In genomic region chr15:43748376-43748775, GRCh38 we compare ENCODE assay signal across 11 cellular contexts. TPM values are rescaled to one million over a fixed set of nuclear protein-coding genes. Genes with fewer than 3 reads are reported as not detected.
A peak's percentile ranks its signal among the peaks of the same experiment; 100 is the strongest.
DNase-seq lines count a peak whose midpoint lies in the region; ATAC-seq, FAIRE-seq and TF ChIP-seq lines count a peak whose summit lies in the region.
"Had no signal": no experiment of that assay in that cellular context is flagged by ENCODE, and none has a peak within 500 bp of the region (broad histone marks: within the 10 kb centered on the region; RNA-seq: fewer than 3 reads in every experiment).

No MANE protein-coding gene starts in this region.

- H3K4me3 ChIP-seq in endothelial cell of umbilical vein (replicated peaks in 1 of 3; ENCODE audit: insufficient read depth in 1 of 3, low read depth in 1 of 3, low read length in 3 of 3), result peak overlapping the region in 2 of 3 experiments; percentile 12 to 93
- peak overlapping the region; percentile 93 for H3K4me3 ChIP-seq in skeletal muscle satellite cell (ENCODE audit: low read length)

- DNase-seq in activated CD4-positive, alpha-beta T cell treated with anti-CD3 and anti-CD28 coated beads for 36 hours, result peak; percentile 23
- DNase-seq in activated CD4-positive, alpha-beta T cell treated with anti-CD3 and anti-CD28 coated beads, Interleukin-2, amount 50 U/mL, for 4 hours, result no peak
- DNase-seq in RWPE1 (ENCODE audit: low spot score) (peak; percentile 31), endothelial cell of umbilical vein (ENCODE audit: low read depth, low spot score) (no peak), D341Med (ENCODE audit: low spot score) (no peak), NCI-H446 (lab: John Stamatoyannopoulos, UW) (no peak), UCSD-AML1 (lab: John Stamatoyannopoulos, UW; ENCODE audit: unreplicated experiment) (no peak)
- DNase-seq: adrenal gland, nucleus accumbens had no signal

- H3K9me1 ChIP-seq in endothelial cell of umbilical vein (replicated peaks; ENCODE audit: control insufficient read depth, extremely low read depth, insufficient read depth, low read length), result no peaks in the 10 kb centered on the region

- CTCF ChIA-PET in activated CD4-positive, alpha-beta T cell treated with anti-CD3 and anti-CD28 coated beads for 36 hours (lab: Charles Lee), result no interaction called here
- CTCF ChIA-PET in RWPE1 (lab: Yijun Ruan, JAX) (no interaction called here), endothelial cell of umbilical vein (lab: Charles Lee) (no interaction called here)

- peaks cover 47% of the 10 kb centered on the region for H3K4me1 Mint-ChIP-seq in activated CD4-positive, alpha-beta T cell treated with anti-CD3 and anti-CD28 coated beads for 36 hours

- no peaks in the 10 kb centered on the region for H3K27me3 Mint-ChIP-seq in activated CD4-positive, alpha-beta T cell treated with anti-CD3 and anti-CD28 coated beads for 36 hours

- no peak overlapping the region for H2AFZ ChIP-seq in endothelial cell of umbilical vein (ENCODE audit: low read depth, low read length)

- H3K36me3 ChIP-seq in endothelial cell of umbilical vein (ENCODE audit: control insufficient read depth in 2 of 2, extremely low read depth in 1 of 2, insufficient read depth in 2 of 2, low read length in 2 of 2) (peaks cover 0 to 10% of the 10 kb centered on the region in 2 experiments), skeletal muscle satellite cell (ENCODE audit: insufficient read depth, low read length) (peaks cover 23% of the 10 kb centered on the region)
- H3K36me3 ChIP-seq: adrenal gland had no signal

- H3K36me3 Mint-ChIP-seq in activated CD4-positive, alpha-beta T cell treated with anti-CD3 and anti-CD28 coated beads for 36 hours (ENCODE audit: low read depth), result peaks cover 46% of the 10 kb centered on the region

- H3K4me1 ChIP-seq in endothelial cell of umbilical vein (ENCODE audit: control insufficient read depth, extremely low read depth, insufficient read depth, low read length) (peaks cover 4% of the 10 kb centered on the region), skeletal muscle satellite cell (ENCODE audit: control insufficient read depth, insufficient read depth, low read length) (peaks cover 19% of the 10 kb centered on the region)

- peak overlapping the region; percentile 92 for H3K4me3 Mint-ChIP-seq in activated CD4-positive, alpha-beta T cell treated with anti-CD3 and anti-CD28 coated beads for 36 hours

- no peaks in the 10 kb centered on the region for H3K27me3 ChIP-seq in endothelial cell of umbilical vein (ENCODE audit: control insufficient read depth in 2 of 2, insufficient read depth in 2 of 2, low read length in 2 of 2)
- H3K27me3 ChIP-seq in skeletal muscle satellite cell (ENCODE audit: control insufficient read depth, insufficient read depth, low read length), result no peaks in the 10 kb centered on the region
- H3K27me3 ChIP-seq: adrenal gland had no signal

- FAIRE-seq in endothelial cell of umbilical vein (lab: Jason Lieb, UNC), result peak; percentile 65

- ATAC-seq in activated CD4-positive, alpha-beta T cell treated with anti-CD3 and anti-CD28 coated beads for 36 hours, result peak; percentile 17

- peak overlapping the region; percentile 61; the same call in 1 of the 2 replicates for H3K27ac ChIP-seq in RWPE1
- H3K27ac ChIP-seq in endothelial cell of umbilical vein (ENCODE audit: insufficient read depth, low read depth, low read length), result no peak overlapping the region

- intact Hi-C loops in activated CD4-positive, alpha-beta T cell treated with anti-CD3 and anti-CD28 coated beads for 36 hours (cut with DNase I, micrococcal nuclease), result loop anchor here (1.0 to 5.0 kb wide), 9 partner anchors 44 to 1449 kb away; partner anchors contain the start of genes B2M (in 1 of the 2), CCNDBP1 (in 1 of the 2), CTDSPL2 (in 1 of the 2) and GOLM2 (in 1 of the 2)
- intact Hi-C loops in endothelial cell of umbilical vein (cut with micrococcal nuclease), result loop anchor here (10.0 kb wide), 1 partner anchor 234 kb away; the partner anchor contains the start of gene MAP1A

- dilution Hi-C loops in endothelial cell of umbilical vein (cut with MboI; ENCODE audit: extremely low pct_ligation_motif_present, low sequenced_read_pairs), result no loop called here

- no peak for TF ChIP-seq CTCF in RWPE1 (conservative IDR thresholded peaks at IDR 0.05; ENCODE audit: low read depth)
- no peak for TF ChIP-seq CTCF in endothelial cell of umbilical vein (IDR thresholded peaks at IDR 0.05; ENCODE audit: extremely low read depth in 1 of 2, insufficient read depth in 1 of 2, low read depth in 1 of 2, low read length in 2 of 2)

- no peak for TF ChIP-seq POLR2A in endothelial cell of umbilical vein (IDR thresholded peaks at IDR 0.05; ENCODE audit: low read depth, low read length)

- peak overlapping the region; percentile 80 for H3K4me2 ChIP-seq in endothelial cell of umbilical vein (ENCODE audit: insufficient read depth, low read length)
- peak overlapping the region; percentile 77 for H3K4me2 ChIP-seq in skeletal muscle satellite cell (ENCODE audit: low read length)

- H3K9me3 Mint-ChIP-seq in activated CD4-positive, alpha-beta T cell treated with anti-CD3 and anti-CD28 coated beads for 36 hours (ENCODE audit: low read depth), result no peaks in the 10 kb centered on the region

- H3K27ac Mint-ChIP-seq in activated CD4-positive, alpha-beta T cell treated with anti-CD3 and anti-CD28 coated beads for 36 hours, result peak overlapping the region; percentile 90

- H4K20me1 ChIP-seq in endothelial cell of umbilical vein (replicated peaks; ENCODE audit: control insufficient read depth, extremely low read depth, insufficient read depth, low read length), result peaks cover 12% of the 10 kb centered on the region

- H3K9me3 ChIP-seq in endothelial cell of umbilical vein (replicated peaks; ENCODE audit: control insufficient read depth, insufficient read depth, low read length) (no peaks in the 10 kb centered on the region), skeletal muscle satellite cell (replicated peaks; ENCODE audit: low read length) (no peaks in the 10 kb centered on the region)
- H3K9me3 ChIP-seq: adrenal gland had no signal

- BruUV-seq in endothelial cell of umbilical vein (replicated peaks; lab: Mats Ljungman, UMichigan), result no TSS peak

- H3K9ac ChIP-seq in endothelial cell of umbilical vein (replicated peaks; ENCODE audit: extremely low read depth, insufficient read depth, low read length) (no peak overlapping the region), skeletal muscle satellite cell (ENCODE audit: low read depth, low read length) (no peak overlapping the region)

- POLR2A ChIA-PET in activated CD4-positive, alpha-beta T cell treated with anti-CD3 and anti-CD28 coated beads for 36 hours (lab: Charles Lee), result interaction anchor here (0.6 to 2.1 kb wide), 3 partner anchors 76 to 637 kb away, joined by 3 to 7 read pairs (median 6); partner anchors contain the start of gene MFAP1
- POLR2A ChIA-PET in RWPE1 (lab: Yijun Ruan, JAX; ENCODE audit: low non-redundant PET) (no interaction called here), endothelial cell of umbilical vein (lab: Charles Lee) (interaction anchor here (0.7 kb wide), 1 partner anchor 52 kb away, joined by 4 read pairs; the partner anchor contains the start of gene HYPK)

- peaks cover 71% of the 10 kb centered on the region for H3K79me2 ChIP-seq in endothelial cell of umbilical vein (ENCODE audit: control insufficient read depth, insufficient read depth, low read length)

RNA-seq across cellular contexts. Expression of gene PDIA3, which starts 2.1 kb away (rescaled TPM):
- 100 to 1,000 TPM; 274 to 287 TPM for total RNA-seq in activated CD4-positive, alpha-beta T cell treated with anti-CD3 and anti-CD28 coated beads for 36 hours
- 757 and 857 TPM in 2 replicates for total RNA-seq in endothelial cell of umbilical vein
- 115 and 140 TPM in 2 replicates for polyA plus RNA-seq in endothelial cell of umbilical vein
- 269 and 285 TPM in 2 replicates for polyA plus RNA-seq in endothelial cell of umbilical vein (2011; cell fraction: cytosol; rRNA removed)
- polyA plus RNA-seq in endothelial cell of umbilical vein (2011; cell fraction: nucleus; rRNA removed), result 234 and 279 TPM in 2 replicates
- polyA plus RNA-seq in endothelial cell of umbilical vein (2012), result 641 and 690 TPM in 2 replicates
- 77.7 and 99.2 TPM in 2 replicates for polyA minus RNA-seq in endothelial cell of umbilical vein
- 100 TPM for polyA minus RNA-seq in endothelial cell of umbilical vein (2011; cell fraction: cytosol; rRNA and poly(A)+ RNA removed)
- 46.9 and 89.9 TPM in 2 replicates for polyA minus RNA-seq in endothelial cell of umbilical vein (2011; cell fraction: nucleus; rRNA and poly(A)+ RNA removed)
- total RNA-seq in skeletal muscle satellite cell (2012; rRNA removed), result 125 and 160 TPM in 2 replicates

RNA-seq across cellular contexts. Expression of gene ELL3, which starts 28.4 kb away (rescaled TPM):
- total RNA-seq in activated CD4-positive, alpha-beta T cell treated with anti-CD3 and anti-CD28 coated beads for 36 hours, result 1 to 10 TPM; 3.6 TPM
- total RNA-seq in endothelial cell of umbilical vein, result 2.4 and 3.6 TPM in 2 replicates
- 2.9 and 3.1 TPM in 2 replicates for polyA plus RNA-seq in endothelial cell of umbilical vein
- 1.7 and 1.8 TPM in 2 replicates for polyA plus RNA-seq in endothelial cell of umbilical vein (2011; cell fraction: cytosol; rRNA removed)
- polyA plus RNA-seq in endothelial cell of umbilical vein (2011; cell fraction: nucleus; rRNA removed), result 4.1 and 7.0 TPM in 2 replicates
- 1.1 and 1.6 TPM in 2 replicates for polyA plus RNA-seq in endothelial cell of umbilical vein (2012)
- polyA minus RNA-seq in endothelial cell of umbilical vein, result 6.9 and 9.4 TPM in 2 replicates
- 3.9 TPM for polyA minus RNA-seq in endothelial cell of umbilical vein (2011; cell fraction: cytosol; rRNA and poly(A)+ RNA removed)
- 1.8 and 2.7 TPM in 2 replicates for polyA minus RNA-seq in endothelial cell of umbilical vein (2011; cell fraction: nucleus; rRNA and poly(A)+ RNA removed)
- total RNA-seq in skeletal muscle satellite cell (2012; rRNA removed), result 2.3 and 2.4 TPM in 2 replicates

RNA-seq across cellular contexts. Expression of gene SERF2, which starts 43.7 kb away (rescaled TPM):
- 100 to 1,000 TPM; 710 to 718 TPM for total RNA-seq in activated CD4-positive, alpha-beta T cell treated with anti-CD3 and anti-CD28 coated beads for 36 hours
- 897 and 970 TPM in 2 replicates for total RNA-seq in endothelial cell of umbilical vein
- polyA plus RNA-seq in endothelial cell of umbilical vein, result 1,481 and 1,573 TPM in 2 replicates
- polyA plus RNA-seq in endothelial cell of umbilical vein (2011; cell fraction: cytosol; rRNA removed), result 2,189 and 2,672 TPM in 2 replicates
- polyA plus RNA-seq in endothelial cell of umbilical vein (2011; cell fraction: nucleus; rRNA removed), result 661 and 734 TPM in 2 replicates
- polyA plus RNA-seq in endothelial cell of umbilical vein (2012), result 889 and 1,037 TPM in 2 replicates
- 468 and 471 TPM in 2 replicates for polyA minus RNA-seq in endothelial cell of umbilical vein
- 249 TPM for polyA minus RNA-seq in endothelial cell of umbilical vein (2011; cell fraction: cytosol; rRNA and poly(A)+ RNA removed)
- 84.4 and 109 TPM in 2 replicates for polyA minus RNA-seq in endothelial cell of umbilical vein (2011; cell fraction: nucleus; rRNA and poly(A)+ RNA removed)
- total RNA-seq in skeletal muscle satellite cell (2012; rRNA removed), result 383 and 404 TPM in 2 replicates

RNA-seq across cellular contexts. Expression of gene SERINC4, which starts 51.6 kb away (rescaled TPM):
- total RNA-seq in activated CD4-positive, alpha-beta T cell treated with anti-CD3 and anti-CD28 coated beads for 36 hours, result under 1 TPM; 0.42 to 0.46 TPM
- total RNA-seq in endothelial cell of umbilical vein, result 0.12 TPM in 1 of 2 replicates, not detected in the other
- polyA plus RNA-seq in endothelial cell of umbilical vein, result 0.05 TPM in 1 of 2 replicates, not detected in the other
- polyA plus RNA-seq in endothelial cell of umbilical vein (2011; cell fraction: cytosol; rRNA removed), result 0.03 TPM in 1 of 2 replicates, not detected in the other
- polyA plus RNA-seq in endothelial cell of umbilical vein (2011; cell fraction: nucleus; rRNA removed), result 0.13 and 0.24 TPM in 2 replicates
- not detected in 2 replicates for polyA plus RNA-seq in endothelial cell of umbilical vein (2012)
- 0.29 TPM in 1 of 2 replicates, not detected in the other for polyA minus RNA-seq in endothelial cell of umbilical vein
- polyA minus RNA-seq in endothelial cell of umbilical vein (2011; cell fraction: cytosol; rRNA and poly(A)+ RNA removed), result not detected
- 0.48 TPM in 1 of 2 replicates, not detected in the other for polyA minus RNA-seq in endothelial cell of umbilical vein (2011; cell fraction: nucleus; rRNA and poly(A)+ RNA removed)
- not detected in 2 replicates for total RNA-seq in skeletal muscle satellite cell (2012; rRNA removed)
- total RNA-seq: adrenal gland had no signal
- polyA plus RNA-seq: BJ had no signal

RNA-seq across cellular contexts. Expression of gene HYPK, which starts 52.0 kb away (rescaled TPM):
- 10 to 100 TPM; 14.0 to 16.4 TPM for total RNA-seq in activated CD4-positive, alpha-beta T cell treated with anti-CD3 and anti-CD28 coated beads for 36 hours
- 17.8 and 19.7 TPM in 2 replicates for total RNA-seq in endothelial cell of umbilical vein
- 3.6 and 5.2 TPM in 2 replicates for polyA plus RNA-seq in endothelial cell of umbilical vein
- polyA plus RNA-seq in endothelial cell of umbilical vein (2011; cell fraction: cytosol; rRNA removed), result 3.6 and 3.7 TPM in 2 replicates
- 16.0 and 18.6 TPM in 2 replicates for polyA plus RNA-seq in endothelial cell of umbilical vein (2011; cell fraction: nucleus; rRNA removed)
- 2.8 and 5.2 TPM in 2 replicates for polyA plus RNA-seq in endothelial cell of umbilical vein (2012)
- 5.0 and 11.6 TPM in 2 replicates for polyA minus RNA-seq in endothelial cell of umbilical vein
- 28.8 TPM for polyA minus RNA-seq in endothelial cell of umbilical vein (2011; cell fraction: cytosol; rRNA and poly(A)+ RNA removed)
- polyA minus RNA-seq in endothelial cell of umbilical vein (2011; cell fraction: nucleus; rRNA and poly(A)+ RNA removed), result 11.1 and 15.1 TPM in 2 replicates
- 4.1 and 8.7 TPM in 2 replicates for total RNA-seq in skeletal muscle satellite cell (2012; rRNA removed)

Comparison
In these comparisons a context has a peak if more than half of its experiments do, and no peak if none do; other contexts are left out.
1. DNase-seq: peak in activated CD4-positive, alpha-beta T cell treated with anti-CD3 and anti-CD28 coated beads for 36 hours (single experiment) and RWPE1 (single experiment); none in activated CD4-positive, alpha-beta T cell treated with anti-CD3 and anti-CD28 coated beads, Interleukin-2, amount 50 U/mL, for 4 hours (0 of 2), endothelial cell of umbilical vein (single experiment), D341Med (single experiment), NCI-H446 (0 of 2) and UCSD-AML1 (single experiment).